Comparison of ENCODE assay signal across 20 cellular contexts in the genomic region with DNA sequence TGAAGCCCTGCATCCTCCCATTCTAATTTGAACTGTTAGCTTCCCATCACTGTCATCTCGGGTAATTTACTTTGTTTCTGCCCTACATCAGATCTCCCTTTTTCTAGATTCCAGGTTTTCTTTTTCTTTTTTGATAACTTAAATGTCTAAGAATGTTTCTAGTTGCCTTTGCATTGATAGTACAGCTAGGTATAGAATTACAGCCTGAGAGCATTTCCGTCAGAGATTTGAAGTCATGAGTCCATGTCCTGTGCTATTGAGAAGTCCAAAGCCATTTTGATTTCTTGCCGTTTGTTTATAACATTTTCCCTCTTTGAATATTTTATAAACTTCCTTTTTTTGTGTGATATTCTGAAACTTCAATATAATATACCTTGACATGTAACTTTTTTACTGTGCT.
"Had no signal": no experiment of that assay in that cellular context is flagged by ENCODE, and none has a peak within 500 bp of the region (broad histone marks: within the 10 kb centered on the region; RNA-seq: fewer than 3 reads in every experiment).

No MANE protein-coding gene starts in this region.

- H3K4me3 Mint-ChIP-seq: activated CD8-positive, alpha-beta T cell treated with anti-CD3 and anti-CD28 coated beads, Interleukin-2, amount 10 ng/mL, durations not matched to agents 7 days and 5 days had no signal

- H3K27ac Mint-ChIP-seq: activated CD8-positive, alpha-beta T cell treated with anti-CD3 and anti-CD28 coated beads, Interleukin-2, amount 10 ng/mL, durations not matched to agents 7 days and 5 days; activated T-helper 2 cell treated with anti-CD3 and anti-CD28 coated beads, Interferon-gamma antibody, Interleukin-2, Interleukin-4, amounts not matched to agents 10 μg/mL and 5 μg/mL and 100 μg/mL, durations not matched to agents 14 hours and 24 hours and 36 hours; brain; progenitor cell of endocrine pancreas had no signal

- H3K27me3 Mint-ChIP-seq: naive thymus-derived CD4-positive, alpha-beta T cell; progenitor cell of endocrine pancreas had no signal

- H3K4me3 ChIP-seq: esophagus squamous epithelium, gastrocnemius medialis, left ventricle myocardium inferior, thyroid gland had no signal

- DNase-seq: activated CD4-positive, alpha-beta T cell treated with anti-CD3 and anti-CD28 coated beads for 1 hour; activated CD4-positive, alpha-beta T cell treated with anti-CD3 and anti-CD28 coated beads, Interleukin-2, amount 50 U/mL, for 1 hour; activated CD8-positive, alpha-beta T cell treated with anti-CD3 and anti-CD28 coated beads, Interleukin-2, amount 10 ng/mL, durations not matched to agents 7 days and 5 days; activated naive CD4-positive, alpha-beta T cell; anterior cingulate cortex; dermis blood vessel endothelial cell; effector CD8-positive, alpha-beta T cell; esophagus squamous epithelium; gastrocnemius medialis; hippocampal formation; left ventricle myocardium inferior; naive thymus-derived CD4-positive, alpha-beta T cell; stimulated activated CD4-positive, alpha-beta T cell treated with anti-CD3 and anti-CD28 coated beads, Interleukin-4, amount 100 ng/mL, for 4 hours; stimulated activated naive CD8-positive, alpha-beta T cell treated with anti-CD3 and anti-CD28 coated beads, Interleukin-15, Interleukin-2, amounts not matched to agents 100 U/mL and 50 U/mL, for 24 hours; T-helper 1 cell; T-helper 9 cell; thyroid gland had no signal

- H3K27me3 ChIP-seq: esophagus squamous epithelium, gastrocnemius medialis, thyroid gland had no signal

- H3K27ac ChIP-seq: esophagus squamous epithelium, left ventricle myocardium inferior, thyroid gland had no signal

- ATAC-seq: activated CD8-positive, alpha-beta T cell treated with anti-CD3 and anti-CD28 coated beads, Interleukin-2, amount 10 ng/mL, durations not matched to agents 7 days and 5 days; gastrocnemius medialis; naive thymus-derived CD4-positive, alpha-beta T cell; stimulated activated naive CD8-positive, alpha-beta T cell treated with anti-CD3 and anti-CD28 coated beads, Interleukin-15, Interleukin-2, amounts not matched to agents 100 U/mL and 50 U/mL, for 24 hours had no signal

- H3K9me3 ChIP-seq: gastrocnemius medialis, thyroid gland had no signal
